In the genomic region with DNA sequence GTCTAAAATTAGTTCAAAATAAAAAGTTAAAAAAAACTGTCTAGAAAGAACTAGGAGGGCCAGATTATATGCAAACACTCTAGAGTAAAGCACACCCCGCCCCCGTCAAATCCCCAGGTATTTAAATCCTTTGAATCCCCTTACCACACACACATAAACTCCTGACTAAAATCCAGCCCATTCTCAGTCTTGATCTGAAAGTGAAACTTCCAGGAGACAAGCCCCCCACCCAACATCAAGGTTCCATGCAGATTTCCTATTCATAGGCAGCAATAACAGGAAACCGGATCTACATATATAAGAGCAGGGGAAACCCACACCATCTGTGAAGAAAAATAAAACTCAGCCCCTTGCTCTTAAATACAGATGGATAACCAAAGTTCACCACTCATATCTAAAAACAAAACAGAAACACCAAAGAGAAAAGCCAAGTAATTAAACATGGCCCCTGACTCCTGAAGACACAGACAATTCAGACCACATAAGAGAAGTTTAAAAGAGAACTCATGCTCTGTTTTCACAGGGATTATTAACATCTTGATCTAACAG, we compare ENCODE assay signal across 8 cellular contexts. TPM values are rescaled to one million over a fixed set of nuclear protein-coding genes. Genes with fewer than 3 reads are reported as not detected.
A peak's percentile ranks its signal among the peaks of the same experiment; 100 is the strongest.
DNase-seq lines count a peak whose midpoint lies in the region; ATAC-seq lines count a peak whose summit lies in the region.

No MANE protein-coding gene starts in this region.

- H3K27ac Mint-ChIP-seq in IgD-negative memory B cell = peak overlapping the region; percentile 76 to 98 (median 91)

- ATAC-seq in GM18502 (IDR thresholded peaks at IDR 0.05; ENCODE audit: poor library complexity, unreplicated experiment) (peak; percentile 93), GM21723 (IDR thresholded peaks at IDR 0.05; ENCODE audit: unreplicated experiment) (peak; percentile 91)

- intact Hi-C loops in posterior vena cava (cut with DNase I) = no loop called here

- peaks cover 42 to 64% (median 49%) of the 10 kb centered on the region in 3 donors for H3K4me1 Mint-ChIP-seq in IgD-negative memory B cell

- no peaks in the 10 kb centered on the region for H3K36me3 Mint-ChIP-seq in IgD-negative memory B cell

- DNase-seq in glomerular endothelial cell (ENCODE audit: extremely low read depth, low read depth, low spot score) = peak; percentile 37
- no peak for DNase-seq in posterior vena cava (ENCODE audit: low spot score)
- no peak for DNase-seq in iPS-NIHi11 (ENCODE audit: low spot score)
- DNase-seq in NCI-H1694 (lab: John Stamatoyannopoulos, UW) = no peak
- DNase-seq in T-helper 9 cell = no peak

- peak overlapping the region; percentile 76 to 87 (median 77) for H3K4me3 Mint-ChIP-seq in IgD-negative memory B cell

- H3K9me3 Mint-ChIP-seq in IgD-negative memory B cell = peaks cover 0 to 3% (median 2%) of the 10 kb centered on the region in 3 donors

- H3K27me3 Mint-ChIP-seq in IgD-negative memory B cell = peaks cover 2% of the 10 kb centered on the region

RNA-seq across cellular contexts. Expression of gene MARCHF3, which starts 42.3 kb away (rescaled TPM):
- polyA plus RNA-seq in IgD-negative memory B cell = 31.7 TPM
- total RNA-seq in glomerular endothelial cell (25.9 and 36.6 TPM in 2 replicates), posterior vena cava (10 to 100 TPM; 14.1 to 22.8 TPM)
